4 cellular contexts compared by ENCODE assay signal in genomic region chr13:23731709-23732108, GRCh38.
A peak's percentile ranks its signal among the peaks of the same experiment; 100 is the strongest.
TF ChIP-seq lines count a peak whose summit lies in the region.

No MANE protein-coding gene starts in this region.

TF ChIP-seq in SK-N-SH, 30 proteins besides CTCF, POLR2A, EP300 and RAD21:
- no peak for TF ChIP-seq MXI1 (IDR thresholded peaks at IDR 0.05; ENCODE audit: low read depth, low read length)
- peak; percentile 81 for TF ChIP-seq RFX5 (IDR thresholded peaks at IDR 0.05; ENCODE audit: low read length)
TF ChIP-seq in SK-N-SH: peak in this region for 1.

TF ChIP-seq in SK-N-SH treated with all-trans-retinoic acid at 6 μM for 48 hours, 23 proteins besides CTCF, POLR2A, EP300 and RAD21 (continues in another document):
- TF ChIP-seq RARB (CRISPR knock-in tag; IDR thresholded peaks at IDR 0.05): no peak
- TF ChIP-seq ARNTL (CRISPR knock-in tag; IDR thresholded peaks at IDR 0.05; ENCODE audit: borderline replicate concordance, low read depth): no peak
- no peak for TF ChIP-seq TOX (CRISPR knock-in tag; IDR thresholded peaks at IDR 0.05; ENCODE audit: borderline replicate concordance)
- no peak for TF ChIP-seq ISL1 (CRISPR knock-in tag; IDR thresholded peaks at IDR 0.05)
- no peak for TF ChIP-seq ZFP30 (CRISPR knock-in tag; IDR thresholded peaks at IDR 0.05)
- TF ChIP-seq, protein P1, sequence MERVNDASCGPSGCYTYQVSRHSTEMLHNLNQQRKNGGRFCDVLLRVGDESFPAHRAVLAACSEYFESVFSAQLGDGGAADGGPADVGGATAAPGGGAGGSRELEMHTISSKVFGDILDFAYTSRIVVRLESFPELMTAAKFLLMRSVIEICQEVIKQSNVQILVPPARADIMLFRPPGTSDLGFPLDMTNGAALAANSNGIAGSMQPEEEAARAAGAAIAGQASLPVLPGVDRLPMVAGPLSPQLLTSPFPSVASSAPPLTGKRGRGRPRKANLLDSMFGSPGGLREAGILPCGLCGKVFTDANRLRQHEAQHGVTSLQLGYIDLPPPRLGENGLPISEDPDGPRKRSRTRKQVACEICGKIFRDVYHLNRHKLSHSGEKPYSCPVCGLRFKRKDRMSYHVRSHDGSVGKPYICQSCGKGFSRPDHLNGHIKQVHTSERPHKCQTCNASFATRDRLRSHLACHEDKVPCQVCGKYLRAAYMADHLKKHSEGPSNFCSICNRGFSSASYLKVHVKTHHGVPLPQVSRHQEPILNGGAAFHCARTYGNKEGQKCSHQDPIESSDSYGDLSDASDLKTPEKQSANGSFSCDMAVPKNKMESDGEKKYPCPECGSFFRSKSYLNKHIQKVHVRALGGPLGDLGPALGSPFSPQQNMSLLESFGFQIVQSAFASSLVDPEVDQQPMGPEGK (CRISPR knock-in tag; IDR thresholded peaks at IDR 0.05; ENCODE audit: borderline replicate concordance): no peak
- TF ChIP-seq TCF4 (CRISPR knock-in tag; IDR thresholded peaks at IDR 0.05; ENCODE audit: borderline replicate concordance): no peak
- TF ChIP-seq CREB5 (CRISPR knock-in tag; IDR thresholded peaks at IDR 0.05; ENCODE audit: low read depth): no peak
- TF ChIP-seq ZC3H10 (CRISPR knock-in tag; IDR thresholded peaks at IDR 0.05): no peak
- no peak for TF ChIP-seq ZFP3 (CRISPR knock-in tag; IDR thresholded peaks at IDR 0.05)
- TF ChIP-seq TSHZ2 (CRISPR knock-in tag; IDR thresholded peaks at IDR 0.05): no peak

TF ChIP-seq in IMR-90, 13 proteins besides CTCF, POLR2A, EP300 and RAD21:
- TF ChIP-seq RFX5 (IDR thresholded peaks at IDR 0.05; ENCODE audit: low read depth, low read length) (peak; percentile 82; the same call in 1 of the 2 replicates), FOS (IDR thresholded peaks at IDR 0.05; ENCODE audit: low read depth, low read length) (no peak), BHLHE40 (IDR thresholded peaks at IDR 0.05; ENCODE audit: low read depth, low read length) (no peak)

TF ChIP-seq in GM12878, 131 proteins besides CTCF, POLR2A, EP300 and RAD21:
- TF ChIP-seq CBFB (IDR thresholded peaks at IDR 0.05; ENCODE audit: low read depth): no peak
- TF ChIP-seq RFX5 (IDR thresholded peaks at IDR 0.05; ENCODE audit: low read depth, low read length): 0 out of 2 replicates have a peak, but pooled peaks have one; percentile 62
